ENCODE assay signal across 19 cellular contexts in genomic region chr14:92280554-92281262, GRCh38. TPM values are rescaled to one million over a fixed set of nuclear protein-coding genes. Genes with fewer than 3 reads are reported as not detected.
DNase-seq lines count a peak whose midpoint lies in the region; ATAC-seq and TF ChIP-seq lines count a peak whose summit lies in the region.
"Had no signal": no experiment of that assay in that cellular context is flagged by ENCODE, and none has a peak within 500 bp of the region (broad histone marks: within the 10 kb centered on the region; RNA-seq: fewer than 3 reads in every experiment).

No MANE protein-coding gene starts in this region.

- H3K9me3 ChIP-seq in KOPT-K1 (ENCODE audit: insufficient read depth, low read length, poor library complexity, severe bottlenecking) (no peaks in the 10 kb centered on the region), upper lobe of right lung (no peaks in the 10 kb centered on the region), mucosa of descending colon (no peaks in the 10 kb centered on the region)
- H3K9me3 ChIP-seq: Peyer's patch, suprapubic skin had no signal

- no peak for ATAC-seq in upper lobe of right lung
- ATAC-seq in mucosa of descending colon, result no peak
- ATAC-seq: effector memory CD8-positive, alpha-beta T cell; GM23338 had no signal

- peaks cover 7% of the 10 kb centered on the region for H3K27me3 ChIP-seq in upper lobe of right lung
- H3K27me3 ChIP-seq: Peyer's patch had no signal

- H3K4me1 Mint-ChIP-seq in activated naive CD4-positive, alpha-beta T cell treated with anti-CD3 and anti-CD28 coated beads, Interleukin-2, amount 50 U/mL, for 24 hours, result peaks cover 24% of the 10 kb centered on the region
- peaks cover 22% of the 10 kb centered on the region for H3K4me1 Mint-ChIP-seq in activated naive CD8-positive, alpha-beta T cell treated with anti-CD3 and anti-CD28 coated beads for 36 hours
- H3K4me1 Mint-ChIP-seq: GM23338 had no signal

- H3K36me3 ChIP-seq in KOPT-K1 (ENCODE audit: insufficient read depth, low read length) (no peaks in the 10 kb centered on the region), upper lobe of right lung (no peaks in the 10 kb centered on the region), mucosa of descending colon (ENCODE audit: low read depth) (no peaks in the 10 kb centered on the region)
- H3K36me3 ChIP-seq: Peyer's patch, sigmoid colon, suprapubic skin had no signal

- H3K9me3 Mint-ChIP-seq in activated naive CD4-positive, alpha-beta T cell treated with anti-CD3 and anti-CD28 coated beads, Interleukin-2, amount 50 U/mL, for 24 hours, result no peaks in the 10 kb centered on the region
- H3K9me3 Mint-ChIP-seq in activated naive CD8-positive, alpha-beta T cell treated with anti-CD3 and anti-CD28 coated beads for 36 hours, result no peaks in the 10 kb centered on the region
- H3K9me3 Mint-ChIP-seq: central memory CD8-positive, alpha-beta T cell; effector memory CD8-positive, alpha-beta T cell; GM23338 had no signal

- no peak overlapping the region for H3K4me3 Mint-ChIP-seq in activated naive CD4-positive, alpha-beta T cell treated with anti-CD3 and anti-CD28 coated beads, Interleukin-2, amount 50 U/mL, for 24 hours
- H3K4me3 Mint-ChIP-seq in activated naive CD8-positive, alpha-beta T cell treated with anti-CD3 and anti-CD28 coated beads for 36 hours, result no peak overlapping the region
- H3K4me3 Mint-ChIP-seq: central memory CD8-positive, alpha-beta T cell; effector memory CD8-positive, alpha-beta T cell; GM23338 had no signal

- intact Hi-C loops in upper lobe of right lung (cut with DNase I) (no loop called here), mucosa of descending colon (cut with DNase I, micrococcal nuclease) (no loop called here)

- no peaks in the 10 kb centered on the region for H3K27me3 Mint-ChIP-seq in activated naive CD4-positive, alpha-beta T cell treated with anti-CD3 and anti-CD28 coated beads, Interleukin-2, amount 50 U/mL, for 24 hours
- H3K27me3 Mint-ChIP-seq in activated naive CD8-positive, alpha-beta T cell treated with anti-CD3 and anti-CD28 coated beads for 36 hours, result no peaks in the 10 kb centered on the region

- H3K27ac ChIP-seq in KOPT-K1 (ENCODE audit: low read depth, low read length, poor library complexity, severe bottlenecking) (peak overlapping the region; percentile 74), upper lobe of right lung (no peak overlapping the region)
- H3K27ac ChIP-seq: Peyer's patch, sigmoid colon, suprapubic skin had no signal

- H3K4me3 ChIP-seq in upper lobe of right lung (no peak overlapping the region), mucosa of descending colon (no peak overlapping the region)
- H3K4me3 ChIP-seq: GM23338, Peyer's patch, sigmoid colon, suprapubic skin had no signal

- H3K36me3 Mint-ChIP-seq in activated naive CD4-positive, alpha-beta T cell treated with anti-CD3 and anti-CD28 coated beads, Interleukin-2, amount 50 U/mL, for 24 hours, result no peaks in the 10 kb centered on the region
- H3K36me3 Mint-ChIP-seq in activated naive CD8-positive, alpha-beta T cell treated with anti-CD3 and anti-CD28 coated beads for 36 hours, result peaks cover 2% of the 10 kb centered on the region

- H3K27ac Mint-ChIP-seq in activated naive CD4-positive, alpha-beta T cell treated with anti-CD3 and anti-CD28 coated beads, Interleukin-2, amount 50 U/mL, for 24 hours, result peak overlapping the region; percentile 56
- peak overlapping the region; percentile 23 for H3K27ac Mint-ChIP-seq in activated naive CD8-positive, alpha-beta T cell treated with anti-CD3 and anti-CD28 coated beads for 36 hours
- H3K27ac Mint-ChIP-seq: effector memory CD8-positive, alpha-beta T cell; GM23338 had no signal

- no peaks in the 10 kb centered on the region for H3K4me1 ChIP-seq in upper lobe of right lung
- H3K4me1 ChIP-seq in mucosa of descending colon (ENCODE audit: low read depth), result no peaks in the 10 kb centered on the region
- H3K4me1 ChIP-seq: Peyer's patch, sigmoid colon, suprapubic skin had no signal

- no peak for DNase-seq in activated naive CD4-positive, alpha-beta T cell treated with Interleukin-2 at 50 U/mL for 16 hours
- peak; percentile 12 for DNase-seq in activated naive CD8-positive, alpha-beta T cell treated with anti-CD3 and anti-CD28 coated beads for 36 hours
- DNase-seq in NCI-H1048 (lab: John Stamatoyannopoulos, UW), result no peak
- DNase-seq in upper lobe of right lung, result no peak
- no peak for DNase-seq in mucosa of descending colon
- DNase-seq: AML-193; effector memory CD8-positive, alpha-beta T cell; GDM1; NCI-H1092 treated with DMSO at 0.1 percent for 48 hours; NCI-H2171; Peyer's patch; sigmoid colon; stimulated activated CD4-positive, alpha-beta T cell treated with anti-CD3 and anti-CD28 coated beads, Interleukin-2, amount 100 ng/mL, for 24 hours had no signal

- TF ChIP-seq CTCF in upper lobe of right lung (IDR thresholded peaks at IDR 0.05) (no peak), mucosa of descending colon (IDR thresholded peaks at IDR 0.05) (no peak)

RNA-seq across cellular contexts. Expression of gene SLC24A4, which starts 42.3 kb away (rescaled TPM):
- under 1 TPM; 0.06 to 0.08 TPM for total RNA-seq in activated naive CD8-positive, alpha-beta T cell treated with anti-CD3 and anti-CD28 coated beads for 36 hours
- total RNA-seq in upper lobe of right lung (1.6 TPM), mucosa of descending colon (under 1 TPM; 0.14 to 0.63 (median 0.27) TPM)
- total RNA-seq: osteocyte had no signal
